ENCODE assay signal across 8 cellular contexts in genomic region chr6:35737413-35738211, GRCh38. TPM values are rescaled to one million over a fixed set of nuclear protein-coding genes. Genes with fewer than 3 reads are reported as not detected.
DNase-seq lines count a peak whose midpoint lies in the region; ATAC-seq, FAIRE-seq and TF ChIP-seq lines count a peak whose summit lies in the region.

No MANE protein-coding gene starts in this region.

- H3K27ac ChIP-seq in HepG2 (ENCODE audit: extremely low read length, insufficient read depth, low read length) = no peak overlapping the region

- H3K27me3 ChIP-seq in bronchial epithelial cell (ENCODE audit: control insufficient read depth, insufficient read depth, low read length) (no peaks in the 10 kb centered on the region), HepG2 (ENCODE audit: control insufficient read depth in 1 of 2, insufficient read depth in 2 of 2, low read length in 2 of 2) (no peaks in the 10 kb centered on the region)

- peak; percentile 67 for TF ChIP-seq CTCF in bronchial epithelial cell (IDR thresholded peaks at IDR 0.05; ENCODE audit: insufficient read depth, low read length, severe bottlenecking)
- TF ChIP-seq CTCF in HepG2 (CRISPR knock-in tag; IDR thresholded peaks at IDR 0.05) = peak; percentile 89
- peak; percentile 88 for TF ChIP-seq CTCF in type B pancreatic cell (conservative IDR thresholded peaks at IDR 0.05)

- no peak overlapping the region for H3K4me3 Mint-ChIP-seq in activated CD8-positive, alpha-beta memory T cell treated with anti-CD3 and anti-CD28 coated beads, Interleukin-2, amount 10 ng/mL, durations not matched to agents 7 days and 5 days
- H3K4me3 Mint-ChIP-seq in type B pancreatic cell = peak overlapping the region; percentile 73

- FAIRE-seq in bronchial epithelial cell (lab: Jason Lieb, UNC) (no peak), HepG2 (lab: Jason Lieb, UNC) (peak; percentile 72)

- H3K36me3 Mint-ChIP-seq in activated CD8-positive, alpha-beta memory T cell treated with anti-CD3 and anti-CD28 coated beads, Interleukin-2, amount 10 ng/mL, durations not matched to agents 7 days and 5 days = no peaks in the 10 kb centered on the region
- no peaks in the 10 kb centered on the region for H3K36me3 Mint-ChIP-seq in type B pancreatic cell

- peak; percentile 74 for ATAC-seq in activated CD8-positive, alpha-beta memory T cell treated with anti-CD3 and anti-CD28 coated beads, Interleukin-2, amount 10 ng/mL, durations not matched to agents 7 days and 5 days
- ATAC-seq in HepG2 (peak; percentile 63), HG02981 (IDR thresholded peaks at IDR 0.05; ENCODE audit: unreplicated experiment) (no peak)

- H4K20me1 ChIP-seq in HepG2 (ENCODE audit: insufficient read depth, low read length) = no peaks in the 10 kb centered on the region

- no peak for TF ChIP-seq POLR2A in HepG2 (IDR thresholded peaks at IDR 0.05; ENCODE audit: insufficient read depth in 1 of 2, low read depth in 2 of 2, low read length in 2 of 2)

- WGBS in HepG2 (ENCODE audit: low lambda C conversion rate) = 60% methylated on average over 16 of the region's 16 CpGs

- H3K36me3 ChIP-seq in bronchial epithelial cell (ENCODE audit: control insufficient read depth, insufficient read depth, low read length) = no peaks in the 10 kb centered on the region
- no peaks in the 10 kb centered on the region for H3K36me3 ChIP-seq in HepG2 (replicated peaks in 1 of 2; ENCODE audit: control insufficient read depth in 1 of 2, insufficient read depth in 2 of 2, low read length in 2 of 2)

- peak; percentile 85 for TF ChIP-seq RAD21 in HepG2 (CRISPR knock-in tag; IDR thresholded peaks at IDR 0.05)

- H3K4me3 ChIP-seq in bronchial epithelial cell (ENCODE audit: low read depth, low read length) = no peak overlapping the region
- H3K4me3 ChIP-seq in HepG2 (replicated peaks in 1 of 3; ENCODE audit: insufficient read depth in 1 of 3, low read depth in 2 of 3, low read length in 3 of 3) = peak overlapping the region in 1 of 3 experiments; percentile 30; a peak in 2 of 6 replicates

- peak in 1 of 2 experiments; percentile 62; a peak in 1 of 4 replicates for TF ChIP-seq EP300 in HepG2 (IDR thresholded peaks at IDR 0.05; ENCODE audit: low read depth in 2 of 2, low read length in 2 of 2)
- no peak; the same call in 1 of the 2 replicates for TF ChIP-seq EP300 in HepG2 (CRISPR knock-in tag; IDR thresholded peaks at IDR 0.05; ENCODE audit: borderline replicate concordance)

- peaks cover 79% of the 10 kb centered on the region for H3K4me1 ChIP-seq in HepG2 (ENCODE audit: insufficient read depth, low read length)

- no peaks in the 10 kb centered on the region for H3K9me3 ChIP-seq in HepG2 (ENCODE audit: low read length)

- 0 out of 2 replicates have a peak overlapping the region, but pooled peaks have one; percentile 13 for H3K9ac ChIP-seq in HepG2 (ENCODE audit: insufficient read depth, low read depth, low read length)

- CTCF ChIA-PET in activated CD8-positive, alpha-beta memory T cell treated with anti-CD3 and anti-CD28 coated beads, Interleukin-2, amount 10 ng/mL, durations not matched to agents 7 days and 5 days (lab: Charles Lee) = interaction anchor here (0.6 to 15.3 kb wide), 41 partner anchors 12 to 836 kb away, joined by 3 to 195 read pairs (median 6); partner anchors contain the start of genes FKBP5 and RPL10A
- CTCF ChIA-PET in HepG2 (lab: Yijun Ruan, JAX; ENCODE audit: low intra/inter-chr PET ratio, low total read pairs) = interaction anchor here (1.1 to 5.0 kb wide), 4 partner anchors 51 to 215 kb away, joined by 3 to 131 read pairs (median 10); no protein-coding TSS in a partner anchor

- in situ Hi-C loops in HepG2 (cut with HindIII; ENCODE audit: extremely low pct_ligation_motif_present, low pct_unique_long_range_greater_than_20kb) = loop anchor here (5.0 to 10.0 kb wide), 2 partner anchors 155 to 423 kb away; no protein-coding TSS in a partner anchor

- no peaks in the 10 kb centered on the region for H3K27me3 Mint-ChIP-seq in activated CD8-positive, alpha-beta memory T cell treated with anti-CD3 and anti-CD28 coated beads, Interleukin-2, amount 10 ng/mL, durations not matched to agents 7 days and 5 days
- H3K27me3 Mint-ChIP-seq in type B pancreatic cell = no peaks in the 10 kb centered on the region

- peak overlapping the region; percentile 52 for H3K4me2 ChIP-seq in HepG2 (ENCODE audit: low read depth, low read length)

- no peak for DNase-seq in activated CD8-positive, alpha-beta memory T cell treated with anti-CD3 and anti-CD28 coated beads, Interleukin-2, amount 10 ng/mL, durations not matched to agents 7 days and 5 days
- DNase-seq in activated CD8-positive, alpha-beta memory T cell treated with anti-CD3 and anti-CD28 coated beads, Interleukin-2, amount 50 U/mL, for 48 hours = no peak
- DNase-seq in MV-4-11 (lab: John Stamatoyannopoulos, UW) (peak; percentile 82), RKO (ENCODE audit: low spot score) (peak; percentile 91), bronchial epithelial cell (ENCODE audit: low read depth) (peak; percentile 77), HepG2 (ENCODE audit: low spot score) (peak; percentile 87), type B pancreatic cell (ENCODE audit: extremely low spot score, unreplicated experiment) (no peak)

- no peaks in the 10 kb centered on the region for H3K9me3 Mint-ChIP-seq in activated CD8-positive, alpha-beta memory T cell treated with anti-CD3 and anti-CD28 coated beads, Interleukin-2, amount 10 ng/mL, durations not matched to agents 7 days and 5 days (ENCODE audit: low read depth)
- no peaks in the 10 kb centered on the region for H3K9me3 Mint-ChIP-seq in type B pancreatic cell

- intact Hi-C loops in HepG2 (cut with micrococcal nuclease; ENCODE audit: unreplicated experiment) = loop anchor here (1.0 to 10.0 kb wide), 4 partner anchors 49 to 443 kb away; partner anchors contain the start of genes DEF6 and FKBP5

- POLR2A ChIA-PET in HepG2 (lab: Yijun Ruan, JAX) = interaction anchor here (1.8 to 2.1 kb wide), 2 partner anchors 10 to 153 kb away, joined by 5 to 16 read pairs; no protein-coding TSS in a partner anchor

- peaks cover 28% of the 10 kb centered on the region for H3K4me1 Mint-ChIP-seq in activated CD8-positive, alpha-beta memory T cell treated with anti-CD3 and anti-CD28 coated beads, Interleukin-2, amount 10 ng/mL, durations not matched to agents 7 days and 5 days
- H3K4me1 Mint-ChIP-seq in type B pancreatic cell (ENCODE audit: unreplicated experiment) = peaks cover 20% of the 10 kb centered on the region

- H3K79me2 ChIP-seq in HepG2 (ENCODE audit: insufficient read depth, low read length) = no peaks in the 10 kb centered on the region

- peak overlapping the region; percentile 74 for H3K27ac Mint-ChIP-seq in activated CD8-positive, alpha-beta memory T cell treated with anti-CD3 and anti-CD28 coated beads, Interleukin-2, amount 10 ng/mL, durations not matched to agents 7 days and 5 days
- H3K27ac Mint-ChIP-seq in type B pancreatic cell = peak overlapping the region; percentile 86

- BruUV-seq in HepG2 (replicated peaks; lab: Mats Ljungman, UMichigan) = no TSS peak

- peak overlapping the region; percentile 73 for H2AFZ ChIP-seq in HepG2 (ENCODE audit: low read length)

RNA-seq across cellular contexts. Expression of gene ARMC12, which starts 0.8 kb away (rescaled TPM):
- total RNA-seq in activated CD8-positive, alpha-beta memory T cell treated with anti-CD3 and anti-CD28 coated beads, Interleukin-2, amount 10 ng/mL, durations not matched to agents 7 days and 5 days = under 1 TPM; 0.45 to 0.96 TPM
- 0.13 and 0.53 TPM in 2 replicates for total RNA-seq in bronchial epithelial cell
- not detected in 2 replicates for total RNA-seq in HepG2 (2016; rRNA removed; fragmentation: Illumina TruSeq; extraction: Trizol)
- not detected in 2 replicates for total RNA-seq in HepG2 (2016; cell fraction: cytosol; rRNA removed; fragmentation: Illumina TruSeq; extraction: Trizol; ENCODE audit: low read depth)
- 0.17 TPM in 1 of 2 replicates, not detected in the other for total RNA-seq in HepG2 (2016; cell fraction: insoluble cytoplasmic fraction; rRNA removed; fragmentation: Illumina TruSeq; extraction: Trizol)
- total RNA-seq in HepG2 (2016; cell fraction: membrane; rRNA removed; fragmentation: Illumina TruSeq; extraction: Trizol) = not detected in 2 replicates
- not detected in 2 replicates for total RNA-seq in HepG2 (2016; cell fraction: nucleus; rRNA removed; fragmentation: Illumina TruSeq; extraction: Trizol)
- polyA plus RNA-seq in HepG2 (2011; rRNA removed) = 1.3 and 1.4 TPM in 2 replicates
- 0.71 and 1.0 TPM in 2 replicates for polyA plus RNA-seq in HepG2 (2011; cell fraction: cytosol; rRNA removed)
- 4.4 and 4.7 TPM in 2 replicates for polyA plus RNA-seq in HepG2 (2011; cell fraction: nucleus; rRNA removed)
- 0.15 and 0.76 TPM in 2 replicates for polyA plus RNA-seq in HepG2 (2012)
- 0.15 TPM in 1 of 2 replicates, not detected in the other for polyA plus RNA-seq in HepG2 (2016; cell fraction: cytosol; fragmentation: Illumina TruSeq; extraction: Trizol; ENCODE audit: low read depth)
- polyA plus RNA-seq in HepG2 (2016; cell fraction: insoluble cytoplasmic fraction; fragmentation: Illumina TruSeq; extraction: Trizol; ENCODE audit: low read depth) = not detected in 2 replicates
- not detected in 2 replicates for polyA plus RNA-seq in HepG2 (2016; cell fraction: membrane; fragmentation: Illumina TruSeq; extraction: Trizol; ENCODE audit: low read depth)
- polyA plus RNA-seq in HepG2 (2016; cell fraction: nucleus; fragmentation: Illumina TruSeq; extraction: Trizol; ENCODE audit: insufficient read depth, low read depth) = 0.47 TPM in 1 of 2 replicates, not detected in the other
- 0.21 and 0.38 TPM in 2 replicates for polyA minus RNA-seq in HepG2 (2011; rRNA and poly(A)+ RNA removed; ENCODE audit: low replicate concordance)
- polyA minus RNA-seq in HepG2 (2011; cell fraction: cytosol; rRNA and poly(A)+ RNA removed) = not detected in 2 replicates
- 1.2 TPM in 1 of 2 replicates, not detected in the other for polyA minus RNA-seq in HepG2 (2011; cell fraction: nucleus; rRNA and poly(A)+ RNA removed)
- total RNA-seq in type B pancreatic cell (ENCODE audit: low replicate concordance) = 0.26 and 1.8 TPM in 2 replicates

RNA-seq across cellular contexts. Expression of gene CLPSL2, which starts 38.8 kb away (rescaled TPM):
- total RNA-seq in activated CD8-positive, alpha-beta memory T cell treated with anti-CD3 and anti-CD28 coated beads, Interleukin-2, amount 10 ng/mL, durations not matched to agents 7 days and 5 days = not detected
- total RNA-seq in bronchial epithelial cell (not detected in 2 replicates), HepG2 (2016; rRNA removed; fragmentation: Illumina TruSeq; extraction: Trizol) (not detected in 2 replicates), type B pancreatic cell (ENCODE audit: low replicate concordance) (not detected in 2 replicates)
- total RNA-seq in HepG2 (2016; cell fraction: cytosol; rRNA removed; fragmentation: Illumina TruSeq; extraction: Trizol; ENCODE audit: low read depth) = not detected in 2 replicates
- not detected in 2 replicates for total RNA-seq in HepG2 (2016; cell fraction: insoluble cytoplasmic fraction; rRNA removed; fragmentation: Illumina TruSeq; extraction: Trizol)
- total RNA-seq in HepG2 (2016; cell fraction: membrane; rRNA removed; fragmentation: Illumina TruSeq; extraction: Trizol) = not detected in 2 replicates
- not detected in 2 replicates for total RNA-seq in HepG2 (2016; cell fraction: nucleus; rRNA removed; fragmentation: Illumina TruSeq; extraction: Trizol)
- polyA plus RNA-seq in HepG2 (2011; rRNA removed) = not detected in 2 replicates
- not detected in 2 replicates for polyA plus RNA-seq in HepG2 (2011; cell fraction: cytosol; rRNA removed)
- polyA plus RNA-seq in HepG2 (2011; cell fraction: nucleus; rRNA removed) = not detected in 2 replicates
- not detected in 2 replicates for polyA plus RNA-seq in HepG2 (2012)
- not detected in 2 replicates for polyA plus RNA-seq in HepG2 (2016; cell fraction: cytosol; fragmentation: Illumina TruSeq; extraction: Trizol; ENCODE audit: low read depth)
- not detected in 2 replicates for polyA plus RNA-seq in HepG2 (2016; cell fraction: insoluble cytoplasmic fraction; fragmentation: Illumina TruSeq; extraction: Trizol; ENCODE audit: low read depth)
- not detected in 2 replicates for polyA plus RNA-seq in HepG2 (2016; cell fraction: membrane; fragmentation: Illumina TruSeq; extraction: Trizol; ENCODE audit: low read depth)
- not detected in 2 replicates for polyA plus RNA-seq in HepG2 (2016; cell fraction: nucleus; fragmentation: Illumina TruSeq; extraction: Trizol; ENCODE audit: insufficient read depth, low read depth)
- polyA minus RNA-seq in HepG2 (2011; rRNA and poly(A)+ RNA removed; ENCODE audit: low replicate concordance) = not detected in 2 replicates
- not detected in 2 replicates for polyA minus RNA-seq in HepG2 (2011; cell fraction: cytosol; rRNA and poly(A)+ RNA removed)
- polyA minus RNA-seq in HepG2 (2011; cell fraction: nucleus; rRNA and poly(A)+ RNA removed) = not detected in 2 replicates

RNA-seq across cellular contexts. Expression of gene CLPSL1, which starts 43.2 kb away (rescaled TPM):
- total RNA-seq in activated CD8-positive, alpha-beta memory T cell treated with anti-CD3 and anti-CD28 coated beads, Interleukin-2, amount 10 ng/mL, durations not matched to agents 7 days and 5 days = not detected
- total RNA-seq in bronchial epithelial cell (not detected in 2 replicates), HepG2 (2016; rRNA removed; fragmentation: Illumina TruSeq; extraction: Trizol) (not detected in 2 replicates), type B pancreatic cell (ENCODE audit: low replicate concordance) (not detected in 2 replicates)
- not detected in 2 replicates for total RNA-seq in HepG2 (2016; cell fraction: cytosol; rRNA removed; fragmentation: Illumina TruSeq; extraction: Trizol; ENCODE audit: low read depth)
- not detected in 2 replicates for total RNA-seq in HepG2 (2016; cell fraction: insoluble cytoplasmic fraction; rRNA removed; fragmentation: Illumina TruSeq; extraction: Trizol)
- total RNA-seq in HepG2 (2016; cell fraction: membrane; rRNA removed; fragmentation: Illumina TruSeq; extraction: Trizol) = not detected in 2 replicates
- not detected in 2 replicates for total RNA-seq in HepG2 (2016; cell fraction: nucleus; rRNA removed; fragmentation: Illumina TruSeq; extraction: Trizol)
- polyA plus RNA-seq in HepG2 (2011; rRNA removed) = not detected in 2 replicates
- polyA plus RNA-seq in HepG2 (2011; cell fraction: cytosol; rRNA removed) = not detected in 2 replicates
- polyA plus RNA-seq in HepG2 (2011; cell fraction: nucleus; rRNA removed) = not detected in 2 replicates
- not detected in 2 replicates for polyA plus RNA-seq in HepG2 (2012)
- polyA plus RNA-seq in HepG2 (2016; cell fraction: cytosol; fragmentation: Illumina TruSeq; extraction: Trizol; ENCODE audit: low read depth) = not detected in 2 replicates
- not detected in 2 replicates for polyA plus RNA-seq in HepG2 (2016; cell fraction: insoluble cytoplasmic fraction; fragmentation: Illumina TruSeq; extraction: Trizol; ENCODE audit: low read depth)
- polyA plus RNA-seq in HepG2 (2016; cell fraction: membrane; fragmentation: Illumina TruSeq; extraction: Trizol; ENCODE audit: low read depth) = not detected in 2 replicates
- not detected in 2 replicates for polyA plus RNA-seq in HepG2 (2016; cell fraction: nucleus; fragmentation: Illumina TruSeq; extraction: Trizol; ENCODE audit: insufficient read depth, low read depth)
- not detected in 2 replicates for polyA minus RNA-seq in HepG2 (2011; rRNA and poly(A)+ RNA removed; ENCODE audit: low replicate concordance)
- polyA minus RNA-seq in HepG2 (2011; cell fraction: cytosol; rRNA and poly(A)+ RNA removed) = not detected in 2 replicates
- not detected in 2 replicates for polyA minus RNA-seq in HepG2 (2011; cell fraction: nucleus; rRNA and poly(A)+ RNA removed)

RNA-seq across cellular contexts. Expression of gene FKBP5, which starts 48.9 kb away (rescaled TPM):
- total RNA-seq in activated CD8-positive, alpha-beta memory T cell treated with anti-CD3 and anti-CD28 coated beads, Interleukin-2, amount 10 ng/mL, durations not matched to agents 7 days and 5 days = 10 to 100 TPM; 53.8 to 70.6 TPM
- 29.5 and 50.4 TPM in 2 replicates for total RNA-seq in bronchial epithelial cell
- 17.4 and 30.9 TPM in 2 replicates for total RNA-seq in HepG2 (2016; rRNA removed; fragmentation: Illumina TruSeq; extraction: Trizol)
- 9.1 and 9.8 TPM in 2 replicates for total RNA-seq in HepG2 (2016; cell fraction: cytosol; rRNA removed; fragmentation: Illumina TruSeq; extraction: Trizol; ENCODE audit: low read depth)
- total RNA-seq in HepG2 (2016; cell fraction: insoluble cytoplasmic fraction; rRNA removed; fragmentation: Illumina TruSeq; extraction: Trizol) = 17.4 and 28.9 TPM in 2 replicates
- 15.6 and 16.6 TPM in 2 replicates for total RNA-seq in HepG2 (2016; cell fraction: membrane; rRNA removed; fragmentation: Illumina TruSeq; extraction: Trizol)
- total RNA-seq in HepG2 (2016; cell fraction: nucleus; rRNA removed; fragmentation: Illumina TruSeq; extraction: Trizol) = 13.7 and 15.0 TPM in 2 replicates
- 6.9 and 8.0 TPM in 2 replicates for polyA plus RNA-seq in HepG2 (2011; rRNA removed)
- polyA plus RNA-seq in HepG2 (2011; cell fraction: cytosol; rRNA removed) = 4.0 and 5.9 TPM in 2 replicates
- 2.9 and 3.5 TPM in 2 replicates for polyA plus RNA-seq in HepG2 (2011; cell fraction: nucleus; rRNA removed)
- polyA plus RNA-seq in HepG2 (2012) = 13.9 and 16.1 TPM in 2 replicates
- polyA plus RNA-seq in HepG2 (2016; cell fraction: cytosol; fragmentation: Illumina TruSeq; extraction: Trizol; ENCODE audit: low read depth) = 2.6 and 2.8 TPM in 2 replicates
- polyA plus RNA-seq in HepG2 (2016; cell fraction: insoluble cytoplasmic fraction; fragmentation: Illumina TruSeq; extraction: Trizol; ENCODE audit: low read depth) = 46.6 and 52.0 TPM in 2 replicates
- 10.4 and 11.9 TPM in 2 replicates for polyA plus RNA-seq in HepG2 (2016; cell fraction: membrane; fragmentation: Illumina TruSeq; extraction: Trizol; ENCODE audit: low read depth)
- polyA plus RNA-seq in HepG2 (2016; cell fraction: nucleus; fragmentation: Illumina TruSeq; extraction: Trizol; ENCODE audit: insufficient read depth, low read depth) = 24.1 and 24.8 TPM in 2 replicates
- polyA minus RNA-seq in HepG2 (2011; rRNA and poly(A)+ RNA removed; ENCODE audit: low replicate concordance) = 4.5 and 8.4 TPM in 2 replicates
- 6.9 and 7.1 TPM in 2 replicates for polyA minus RNA-seq in HepG2 (2011; cell fraction: cytosol; rRNA and poly(A)+ RNA removed)
- 7.6 and 10.1 TPM in 2 replicates for polyA minus RNA-seq in HepG2 (2011; cell fraction: nucleus; rRNA and poly(A)+ RNA removed)
- 2.0 and 12.5 TPM in 2 replicates for total RNA-seq in type B pancreatic cell (ENCODE audit: low replicate concordance)

RNA-seq across cellular contexts. Expression of gene CLPS, which starts 59.5 kb away (rescaled TPM):
- not detected for total RNA-seq in activated CD8-positive, alpha-beta memory T cell treated with anti-CD3 and anti-CD28 coated beads, Interleukin-2, amount 10 ng/mL, durations not matched to agents 7 days and 5 days
- total RNA-seq in bronchial epithelial cell = not detected in 2 replicates
- not detected in 2 replicates for total RNA-seq in HepG2 (2016; rRNA removed; fragmentation: Illumina TruSeq; extraction: Trizol)
- not detected in 2 replicates for total RNA-seq in HepG2 (2016; cell fraction: cytosol; rRNA removed; fragmentation: Illumina TruSeq; extraction: Trizol; ENCODE audit: low read depth)
- total RNA-seq in HepG2 (2016; cell fraction: insoluble cytoplasmic fraction; rRNA removed; fragmentation: Illumina TruSeq; extraction: Trizol) = not detected in 2 replicates
- not detected in 2 replicates for total RNA-seq in HepG2 (2016; cell fraction: membrane; rRNA removed; fragmentation: Illumina TruSeq; extraction: Trizol)
- total RNA-seq in HepG2 (2016; cell fraction: nucleus; rRNA removed; fragmentation: Illumina TruSeq; extraction: Trizol) = not detected in 2 replicates
- 0.20 TPM in 1 of 2 replicates, not detected in the other for polyA plus RNA-seq in HepG2 (2011; rRNA removed)
- polyA plus RNA-seq in HepG2 (2011; cell fraction: cytosol; rRNA removed) = not detected in 2 replicates
- polyA plus RNA-seq in HepG2 (2011; cell fraction: nucleus; rRNA removed) = not detected in 2 replicates
- polyA plus RNA-seq in HepG2 (2012) = not detected in 2 replicates
- not detected in 2 replicates for polyA plus RNA-seq in HepG2 (2016; cell fraction: cytosol; fragmentation: Illumina TruSeq; extraction: Trizol; ENCODE audit: low read depth)
- not detected in 2 replicates for polyA plus RNA-seq in HepG2 (2016; cell fraction: insoluble cytoplasmic fraction; fragmentation: Illumina TruSeq; extraction: Trizol; ENCODE audit: low read depth)
- not detected in 2 replicates for polyA plus RNA-seq in HepG2 (2016; cell fraction: membrane; fragmentation: Illumina TruSeq; extraction: Trizol; ENCODE audit: low read depth)
- polyA plus RNA-seq in HepG2 (2016; cell fraction: nucleus; fragmentation: Illumina TruSeq; extraction: Trizol; ENCODE audit: insufficient read depth, low read depth) = not detected in 2 replicates
- not detected in 2 replicates for polyA minus RNA-seq in HepG2 (2011; rRNA and poly(A)+ RNA removed; ENCODE audit: low replicate concordance)
- polyA minus RNA-seq in HepG2 (2011; cell fraction: cytosol; rRNA and poly(A)+ RNA removed) = not detected in 2 replicates
- polyA minus RNA-seq in HepG2 (2011; cell fraction: nucleus; rRNA and poly(A)+ RNA removed) = not detected in 2 replicates
- 1.8 TPM in 1 of 2 replicates, not detected in the other for total RNA-seq in type B pancreatic cell (ENCODE audit: low replicate concordance)

Comparison
In these comparisons a context has a peak if more than half of its experiments do, and no peak if none do; other contexts are left out.
1. DNase-seq: peak in MV-4-11 (single experiment), RKO (single experiment), bronchial epithelial cell (single experiment) and HepG2 (single experiment); none in activated CD8-positive, alpha-beta memory T cell treated with anti-CD3 and anti-CD28 coated beads, Interleukin-2, amount 10 ng/mL, durations not matched to agents 7 days and 5 days (single experiment), activated CD8-positive, alpha-beta memory T cell treated with anti-CD3 and anti-CD28 coated beads, Interleukin-2, amount 50 U/mL, for 48 hours (single experiment) and type B pancreatic cell (single experiment).
2. Peak in every context shown above with its lines, with median percentiles within 50 percentile points of each other: CTCF ChIP-seq.